Comparison of ENCODE assay signal across 1 cellular context in the genomic region with DNA sequence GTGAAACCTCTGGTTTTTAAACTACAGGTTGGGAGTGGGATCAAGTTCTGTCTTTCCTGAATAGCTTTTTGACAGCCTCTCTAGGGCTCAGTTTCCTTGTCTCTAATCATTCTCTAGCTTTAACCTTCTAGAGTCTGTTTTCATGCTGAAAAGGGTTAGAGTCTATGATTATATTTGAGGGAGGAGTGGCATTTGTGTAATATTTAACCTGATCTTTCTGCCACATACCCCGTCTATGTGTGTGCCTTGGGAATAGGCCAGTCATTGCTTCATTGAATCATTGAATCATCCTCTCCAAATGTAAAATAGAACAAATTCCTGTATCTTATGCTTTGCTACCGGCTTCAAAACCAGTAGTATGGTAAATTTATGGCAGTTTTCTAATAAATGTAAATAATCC.
A peak's percentile ranks its signal among the peaks of the same experiment; 100 is the strongest.
TF ChIP-seq lines count a peak whose summit lies in the region.

No MANE protein-coding gene starts in this region.

TF ChIP-seq in A549, 52 proteins besides CTCF, POLR2A, EP300 and RAD21 (continued from another document):
- TF ChIP-seq, protein P1, sequence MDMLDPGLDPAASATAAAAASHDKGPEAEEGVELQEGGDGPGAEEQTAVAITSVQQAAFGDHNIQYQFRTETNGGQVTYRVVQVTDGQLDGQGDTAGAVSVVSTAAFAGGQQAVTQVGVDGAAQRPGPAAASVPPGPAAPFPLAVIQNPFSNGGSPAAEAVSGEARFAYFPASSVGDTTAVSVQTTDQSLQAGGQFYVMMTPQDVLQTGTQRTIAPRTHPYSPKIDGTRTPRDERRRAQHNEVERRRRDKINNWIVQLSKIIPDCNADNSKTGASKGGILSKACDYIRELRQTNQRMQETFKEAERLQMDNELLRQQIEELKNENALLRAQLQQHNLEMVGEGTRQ (IDR thresholded peaks at IDR 0.05): no peak
- peak; percentile 70 for TF ChIP-seq FOSL2 (IDR thresholded peaks at IDR 0.05)
- peak; percentile 88 for TF ChIP-seq FOSL2 (CRISPR knock-in tag; IDR thresholded peaks at IDR 0.05)
- TF ChIP-seq FOSB (CRISPR knock-in tag; IDR thresholded peaks at IDR 0.05): no peak
- TF ChIP-seq, protein P2, sequence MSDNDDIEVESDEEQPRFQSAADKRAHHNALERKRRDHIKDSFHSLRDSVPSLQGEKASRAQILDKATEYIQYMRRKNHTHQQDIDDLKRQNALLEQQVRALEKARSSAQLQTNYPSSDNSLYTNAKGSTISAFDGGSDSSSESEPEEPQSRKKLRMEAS (IDR thresholded peaks at IDR 0.05): peak; percentile 32; the same call in 1 of the 2 replicates
- TF ChIP-seq GATA3 (IDR thresholded peaks at IDR 0.05; ENCODE audit: borderline replicate concordance): peak; percentile 45; the same call in 1 of the 2 replicates
- TF ChIP-seq, protein P3, sequence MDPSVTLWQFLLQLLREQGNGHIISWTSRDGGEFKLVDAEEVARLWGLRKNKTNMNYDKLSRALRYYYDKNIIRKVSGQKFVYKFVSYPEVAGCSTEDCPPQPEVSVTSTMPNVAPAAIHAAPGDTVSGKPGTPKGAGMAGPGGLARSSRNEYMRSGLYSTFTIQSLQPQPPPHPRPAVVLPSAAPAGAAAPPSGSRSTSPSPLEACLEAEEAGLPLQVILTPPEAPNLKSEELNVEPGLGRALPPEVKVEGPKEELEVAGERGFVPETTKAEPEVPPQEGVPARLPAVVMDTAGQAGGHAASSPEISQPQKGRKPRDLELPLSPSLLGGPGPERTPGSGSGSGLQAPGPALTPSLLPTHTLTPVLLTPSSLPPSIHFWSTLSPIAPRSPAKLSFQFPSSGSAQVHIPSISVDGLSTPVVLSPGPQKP (IDR thresholded peaks at IDR 0.05; ENCODE audit: low read depth, low read length): no peak
- TF ChIP-seq NFE2L2 (conservative IDR thresholded peaks at IDR 0.05; ENCODE audit: low read length): no peak
- TF ChIP-seq MAFK (IDR thresholded peaks at IDR 0.05; ENCODE audit: partially characterized antibody): no peak
- no peak for TF ChIP-seq ZFP36 (IDR thresholded peaks at IDR 0.05; ENCODE audit: borderline replicate concordance, partially characterized antibody)
- TF ChIP-seq ZNF302 (CRISPR knock-in tag; IDR thresholded peaks at IDR 0.05): no peak
- TF ChIP-seq RFX5 (IDR thresholded peaks at IDR 0.05): no peak
- TF ChIP-seq JUN (IDR thresholded peaks at IDR 0.05): peak; percentile 29 to 33; a peak in 1 of 5 replicates
- TF ChIP-seq, protein P4, sequence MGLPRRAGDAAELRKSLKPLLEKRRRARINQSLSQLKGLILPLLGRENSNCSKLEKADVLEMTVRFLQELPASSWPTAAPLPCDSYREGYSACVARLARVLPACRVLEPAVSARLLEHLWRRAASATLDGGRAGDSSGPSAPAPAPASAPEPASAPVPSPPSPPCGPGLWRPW (IDR thresholded peaks at IDR 0.05): no peak
- no peak for TF ChIP-seq EHMT2 (IDR thresholded peaks at IDR 0.05; ENCODE audit: low read depth)
- TF ChIP-seq CEBPB (IDR thresholded peaks at IDR 0.05): peak; percentile 87 to 95
- TF ChIP-seq SMC3 (IDR thresholded peaks at IDR 0.05): no peak
- TF ChIP-seq ZSCAN20 (CRISPR knock-in tag; IDR thresholded peaks at IDR 0.05): no peak
- TF ChIP-seq KDM5A (IDR thresholded peaks at IDR 0.05): no peak
- no peak for TF ChIP-seq MYC (IDR thresholded peaks at IDR 0.05; ENCODE audit: borderline replicate concordance, low read length)
- TF ChIP-seq, protein P5, sequence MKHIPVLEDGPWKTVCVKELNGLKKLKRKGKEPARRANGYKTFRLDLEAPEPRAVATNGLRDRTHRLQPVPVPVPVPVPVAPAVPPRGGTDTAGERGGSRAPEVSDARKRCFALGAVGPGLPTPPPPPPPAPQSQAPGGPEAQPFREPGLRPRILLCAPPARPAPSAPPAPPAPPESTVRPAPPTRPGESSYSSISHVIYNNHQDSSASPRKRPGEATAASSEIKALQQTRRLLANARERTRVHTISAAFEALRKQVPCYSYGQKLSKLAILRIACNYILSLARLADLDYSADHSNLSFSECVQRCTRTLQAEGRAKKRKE (CRISPR knock-in tag; IDR thresholded peaks at IDR 0.05; ENCODE audit: low read depth): no peak
- no peak for TF ChIP-seq TP53 (CRISPR knock-in tag; IDR thresholded peaks at IDR 0.05)
- TF ChIP-seq ZC3H11A (IDR thresholded peaks at IDR 0.05): no peak
- no peak for TF ChIP-seq RNF2 (IDR thresholded peaks at IDR 0.05; ENCODE audit: borderline replicate concordance, low read depth)
- TF ChIP-seq SREBF2 (IDR thresholded peaks at IDR 0.05): no peak
- TF ChIP-seq, protein P6, sequence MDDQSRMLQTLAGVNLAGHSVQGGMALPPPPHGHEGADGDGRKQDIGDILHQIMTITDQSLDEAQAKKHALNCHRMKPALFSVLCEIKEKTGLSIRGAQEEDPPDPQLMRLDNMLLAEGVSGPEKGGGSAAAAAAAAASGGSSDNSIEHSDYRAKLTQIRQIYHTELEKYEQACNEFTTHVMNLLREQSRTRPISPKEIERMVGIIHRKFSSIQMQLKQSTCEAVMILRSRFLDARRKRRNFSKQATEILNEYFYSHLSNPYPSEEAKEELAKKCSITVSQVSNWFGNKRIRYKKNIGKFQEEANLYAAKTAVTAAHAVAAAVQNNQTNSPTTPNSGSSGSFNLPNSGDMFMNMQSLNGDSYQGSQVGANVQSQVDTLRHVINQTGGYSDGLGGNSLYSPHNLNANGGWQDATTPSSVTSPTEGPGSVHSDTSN (IDR thresholded peaks at IDR 0.05): no peak
- TF ChIP-seq, protein P7, sequence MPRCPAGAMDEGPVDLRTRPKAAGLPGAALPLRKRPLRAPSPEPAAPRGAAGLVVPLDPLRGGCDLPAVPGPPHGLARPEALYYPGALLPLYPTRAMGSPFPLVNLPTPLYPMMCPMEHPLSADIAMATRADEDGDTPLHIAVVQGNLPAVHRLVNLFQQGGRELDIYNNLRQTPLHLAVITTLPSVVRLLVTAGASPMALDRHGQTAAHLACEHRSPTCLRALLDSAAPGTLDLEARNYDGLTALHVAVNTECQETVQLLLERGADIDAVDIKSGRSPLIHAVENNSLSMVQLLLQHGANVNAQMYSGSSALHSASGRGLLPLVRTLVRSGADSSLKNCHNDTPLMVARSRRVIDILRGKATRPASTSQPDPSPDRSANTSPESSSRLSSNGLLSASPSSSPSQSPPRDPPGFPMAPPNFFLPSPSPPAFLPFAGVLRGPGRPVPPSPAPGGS (IDR thresholded peaks at IDR 0.05): no peak
- no peak for TF ChIP-seq CHD4 (IDR thresholded peaks at IDR 0.05; ENCODE audit: borderline replicate concordance)
- TF ChIP-seq ESRRA (IDR thresholded peaks at IDR 0.05; ENCODE audit: borderline replicate concordance, low read length): no peak
- no peak for TF ChIP-seq KDM1A (IDR thresholded peaks at IDR 0.05; ENCODE audit: low read depth)
